ENCODE assay signal across 9 cellular contexts in genomic region chr19:41449079-41449864, GRCh38. TPM values are rescaled to one million over a fixed set of nuclear protein-coding genes. Genes with fewer than 3 reads are reported as not detected.
DNase-seq lines count a peak whose midpoint lies in the region; TF ChIP-seq lines count a peak whose summit lies in the region.
"Had no signal": no experiment of that assay in that cellular context is flagged by ENCODE, and none has a peak within 500 bp of the region (broad histone marks: within the 10 kb centered on the region; RNA-seq: fewer than 3 reads in every experiment).

No MANE protein-coding gene starts in this region.

- no peaks in the 10 kb centered on the region for H3K36me3 ChIP-seq in SJCRH30
- H3K36me3 ChIP-seq in osteoblast (ENCODE audit: insufficient read depth, low read length) = no peaks in the 10 kb centered on the region
- H3K36me3 ChIP-seq in testis (ENCODE audit: low read depth, missing control alignments) = no peaks in the 10 kb centered on the region

- no peaks in the 10 kb centered on the region for H3K9me3 ChIP-seq in SJCRH30 (replicated peaks)
- no peaks in the 10 kb centered on the region for H3K9me3 ChIP-seq in osteoblast (ENCODE audit: low read depth, low read length)
- H3K9me3 ChIP-seq in testis = no peaks in the 10 kb centered on the region

- intact Hi-C loops in testis (cut with DNase I; ENCODE audit: low total_unique reads) = loop anchor here (10.0 kb wide), 1 partner anchor 126 kb away; the partner anchor contains the start of gene CEACAM21

- no peak overlapping the region for H3K27ac ChIP-seq in SJCRH30
- no peak overlapping the region for H3K27ac ChIP-seq in osteoblast (ENCODE audit: low read depth, low read length)
- no peak overlapping the region for H3K27ac ChIP-seq in testis

- H4K20me1 ChIP-seq in osteoblast (ENCODE audit: insufficient read depth, low read length) = no peaks in the 10 kb centered on the region

- peak overlapping the region; percentile 59 for H2AFZ ChIP-seq in osteoblast (ENCODE audit: low read length)

- H3K27me3 ChIP-seq in SJCRH30 (no peaks in the 10 kb centered on the region; the same call in 1 of the 2 replicates), osteoblast (ENCODE audit: insufficient read depth, low read length) (peaks cover 7% of the 10 kb centered on the region), testis (no peaks in the 10 kb centered on the region)

- TF ChIP-seq CTCF in osteoblast (IDR thresholded peaks at IDR 0.05; ENCODE audit: extremely low read depth, low read depth, low read length) (peak; percentile 94), testis (IDR thresholded peaks at IDR 0.05) (peak; percentile 93 to 97 (median 95))

- TF ChIP-seq POLR2A in testis (IDR thresholded peaks at IDR 0.05) = no peak

- peak; percentile 52 for DNase-seq in GDM1 (lab: John Stamatoyannopoulos, UW)
- DNase-seq in HuH-7.5 (ENCODE audit: low spot score) = peak; percentile 85
- DNase-seq in SJCRH30 = peak; percentile 85 to 94
- peak; percentile 91 for DNase-seq in activated effector memory CD4-positive, alpha-beta T cell treated with anti-CD3 and anti-CD28 coated beads, Interleukin-2, amount 50 U/mL, for 16 hours
- DNase-seq in foreskin melanocyte = peak; percentile 57
- DNase-seq in osteoblast (ENCODE audit: insufficient read length, low spot score, missing footprints) = peak; percentile 91
- peak; percentile 87 for DNase-seq in testis
- DNase-seq in middle frontal gyrus (ENCODE audit: extremely low spot score, low spot score) = no peak

- H3K4me2 ChIP-seq in osteoblast (ENCODE audit: insufficient read depth, low read length) = peak overlapping the region; percentile 82

- H3K4me3 ChIP-seq in SJCRH30 = peak overlapping the region; percentile 41
- peak overlapping the region; percentile 49 for H3K4me3 ChIP-seq in osteoblast (ENCODE audit: insufficient read depth, low read length)
- H3K4me3 ChIP-seq in testis = no peak overlapping the region

- no peaks in the 10 kb centered on the region for H3K79me2 ChIP-seq in osteoblast (ENCODE audit: insufficient read depth, low read length)

- H3K4me1 ChIP-seq in SJCRH30 (no peaks in the 10 kb centered on the region), osteoblast (ENCODE audit: insufficient read depth, low read length) (no peaks in the 10 kb centered on the region), testis (no peaks in the 10 kb centered on the region)

- WGBS in testis, 2 donors = 2 to 3% methylated on average over 18 to 22 of the region's 22 CpGs

RNA-seq across cellular contexts. Expression of gene ERICH4, which starts 6.3 kb away (rescaled TPM):
- total RNA-seq in SJCRH30 (2014; rRNA removed; shearing (Covaris generic)) = not detected in 2 replicates
- not detected in 2 replicates for total RNA-seq in osteoblast
- total RNA-seq in testis = 1 to 10 TPM in 1 of 2 donors, not detected in 1; 1.8 TPM
- polyA plus RNA-seq in testis (ENCODE audit: insufficient read depth, low read depth, low replicate concordance) = 0.61 TPM
- total RNA-seq: subcutaneous adipose tissue had no signal

RNA-seq across cellular contexts. Expression of gene DMAC2, which starts 9.6 kb away (rescaled TPM):
- total RNA-seq in SJCRH30 (2014; rRNA removed; shearing (Covaris generic)) = 88.6 and 91.7 TPM in 2 replicates
- total RNA-seq in osteoblast = 27.4 and 30.0 TPM in 2 replicates
- total RNA-seq in testis = 10 to 100 TPM; 26.7 to 35.8 TPM
- 24.6 TPM for polyA plus RNA-seq in testis (ENCODE audit: insufficient read depth, low read depth, low replicate concordance)

RNA-seq across cellular contexts. Expression of gene B3GNT8, which starts 22.1 kb away (rescaled TPM):
- 10.6 TPM in 2 replicates for total RNA-seq in SJCRH30 (2014; rRNA removed; shearing (Covaris generic))
- total RNA-seq in osteoblast (0.59 and 0.72 TPM in 2 replicates), testis (1 to 10 TPM; 1.0 to 1.2 TPM)
- polyA plus RNA-seq in testis (ENCODE audit: insufficient read depth, low read depth, low replicate concordance) = 1.3 TPM

RNA-seq across cellular contexts. Expression of gene BCKDHA, which starts 51.7 kb away (rescaled TPM):
- total RNA-seq in SJCRH30 (2014; rRNA removed; shearing (Covaris generic)) = 59.3 and 64.2 TPM in 2 replicates
- total RNA-seq in osteoblast (33.9 and 37.3 TPM in 2 replicates), testis (10 to 100 TPM; 80.8 to 81.3 TPM)
- 53.1 TPM for polyA plus RNA-seq in testis (ENCODE audit: insufficient read depth, low read depth, low replicate concordance)

RNA-seq across cellular contexts. Expression of gene EXOSC5, which starts 52.1 kb away (rescaled TPM):
- 59.9 and 68.6 TPM in 2 replicates for total RNA-seq in SJCRH30 (2014; rRNA removed; shearing (Covaris generic))
- total RNA-seq in osteoblast (13.3 and 14.5 TPM in 2 replicates), testis (10 to 100 TPM; 19.1 to 23.8 TPM)
- polyA plus RNA-seq in testis (ENCODE audit: insufficient read depth, low read depth, low replicate concordance) = 28.0 TPM

Comparison
In these comparisons a context has a peak if more than half of its experiments do, and no peak if none do; other contexts are left out.
1. H3K4me3 ChIP-seq: peak in SJCRH30 (single experiment) and osteoblast (single experiment); none in testis (0 of 2).